Comparison of ENCODE assay signal across 24 cellular contexts in genomic region chr7:5279734-5280133, GRCh38.
"Had no signal": no experiment of that assay in that cellular context is flagged by ENCODE, and none has a peak within 500 bp of the region (broad histone marks: within the 10 kb centered on the region; RNA-seq: fewer than 3 reads in every experiment).

No MANE protein-coding gene starts in this region.

- H3K27ac Mint-ChIP-seq: dendritic cell treated with granulocyte-macrophage colony-stimulating factor and Interleukin-4, amounts not matched to agents 40 ng/mL and 50 ng/mL, for 4 days; effector memory CD8-positive, alpha-beta T cell; endodermal cell; mesothelial cell of epicardium had no signal

- H3K4me3 Mint-ChIP-seq: dendritic cell treated with granulocyte-macrophage colony-stimulating factor and Interleukin-4, amounts not matched to agents 40 ng/mL and 50 ng/mL, for 4 days; effector memory CD8-positive, alpha-beta T cell; endodermal cell; mesothelial cell of epicardium had no signal

- H3K27me3 ChIP-seq: colonic mucosa had no signal

- DNase-seq: colonic mucosa; cortex of kidney; effector CD8-positive, alpha-beta T cell; effector memory CD8-positive, alpha-beta T cell; endodermal cell; erythroblast; esophagus squamous epithelium; foreskin fibroblast; foreskin melanocyte; gastrocnemius medialis; glutamatergic neuron; head of caudate nucleus; heart right ventricle; hippocampal formation; left cardiac atrium; left lung; left ventricle myocardium superior; lower lobe of right lung; mesenchymal stem cell; mucosa of descending colon had no signal

- H3K4me1 Mint-ChIP-seq: endodermal cell had no signal

- H3K27ac ChIP-seq: colonic mucosa, epithelial cell of prostate, esophagus squamous epithelium, gastrocnemius medialis, heart right ventricle, left lung, lower lobe of right lung had no signal

- H3K4me1 ChIP-seq: colonic mucosa, gastrocnemius medialis had no signal

- H3K4me3 ChIP-seq: colonic mucosa, esophagus squamous epithelium, gastrocnemius medialis, heart right ventricle, left lung, lower lobe of right lung, mucosa of descending colon had no signal

- H3K9me3 Mint-ChIP-seq: dendritic cell treated with granulocyte-macrophage colony-stimulating factor and Interleukin-4, amounts not matched to agents 40 ng/mL and 50 ng/mL, for 4 days; effector memory CD8-positive, alpha-beta T cell; endodermal cell; mesothelial cell of epicardium had no signal

- H3K36me3 ChIP-seq: colonic mucosa, esophagus squamous epithelium, gastrocnemius medialis, heart right ventricle, left lung, lower lobe of right lung had no signal

- H3K36me3 Mint-ChIP-seq: mesothelial cell of epicardium had no signal

- H3K9me3 ChIP-seq: colonic mucosa, esophagus squamous epithelium, gastrocnemius medialis, heart right ventricle, left lung, lower lobe of right lung, mucosa of descending colon had no signal

- ATAC-seq: effector memory CD8-positive, alpha-beta T cell; esophagus mucosa; gastrocnemius medialis; heart right ventricle; left cardiac atrium; left lung; left ventricle myocardium superior; lower lobe of right lung; mucosa of descending colon had no signal
